In the genomic region with DNA sequence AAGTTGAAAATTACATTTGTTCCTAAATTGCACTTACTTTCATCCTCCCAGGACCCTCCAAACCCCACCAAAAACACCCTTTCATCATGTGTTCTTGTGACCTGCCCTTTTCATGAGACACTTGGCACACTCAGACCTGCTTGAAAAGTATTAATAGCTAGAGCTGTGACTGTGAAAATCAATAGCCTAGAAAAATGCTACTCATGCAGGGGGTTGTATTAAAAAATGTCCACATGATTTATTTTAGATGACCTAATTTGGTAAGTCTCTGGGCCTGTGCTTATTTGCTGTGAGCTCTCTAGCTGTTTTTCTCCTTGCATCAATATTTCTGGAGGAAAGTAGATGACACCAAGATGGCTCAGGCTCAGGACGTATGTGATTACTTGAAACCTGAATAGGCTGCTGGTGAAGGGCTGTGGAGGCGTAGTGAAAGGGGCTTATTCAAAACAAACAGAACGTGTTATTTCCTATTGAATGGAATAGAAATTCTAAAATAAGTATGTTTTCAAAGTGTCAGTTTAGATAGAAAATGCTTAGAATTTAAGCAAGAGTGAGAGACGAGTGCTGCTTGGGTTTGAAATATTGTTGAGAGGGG, we compare ENCODE assay signal across 1 cellular context.
TF ChIP-seq lines count a peak whose summit lies in the region.

No MANE protein-coding gene starts in this region.

TF ChIP-seq in GM12878, 131 proteins besides CTCF, POLR2A, EP300 and RAD21:
- TF ChIP-seq, protein P1, sequence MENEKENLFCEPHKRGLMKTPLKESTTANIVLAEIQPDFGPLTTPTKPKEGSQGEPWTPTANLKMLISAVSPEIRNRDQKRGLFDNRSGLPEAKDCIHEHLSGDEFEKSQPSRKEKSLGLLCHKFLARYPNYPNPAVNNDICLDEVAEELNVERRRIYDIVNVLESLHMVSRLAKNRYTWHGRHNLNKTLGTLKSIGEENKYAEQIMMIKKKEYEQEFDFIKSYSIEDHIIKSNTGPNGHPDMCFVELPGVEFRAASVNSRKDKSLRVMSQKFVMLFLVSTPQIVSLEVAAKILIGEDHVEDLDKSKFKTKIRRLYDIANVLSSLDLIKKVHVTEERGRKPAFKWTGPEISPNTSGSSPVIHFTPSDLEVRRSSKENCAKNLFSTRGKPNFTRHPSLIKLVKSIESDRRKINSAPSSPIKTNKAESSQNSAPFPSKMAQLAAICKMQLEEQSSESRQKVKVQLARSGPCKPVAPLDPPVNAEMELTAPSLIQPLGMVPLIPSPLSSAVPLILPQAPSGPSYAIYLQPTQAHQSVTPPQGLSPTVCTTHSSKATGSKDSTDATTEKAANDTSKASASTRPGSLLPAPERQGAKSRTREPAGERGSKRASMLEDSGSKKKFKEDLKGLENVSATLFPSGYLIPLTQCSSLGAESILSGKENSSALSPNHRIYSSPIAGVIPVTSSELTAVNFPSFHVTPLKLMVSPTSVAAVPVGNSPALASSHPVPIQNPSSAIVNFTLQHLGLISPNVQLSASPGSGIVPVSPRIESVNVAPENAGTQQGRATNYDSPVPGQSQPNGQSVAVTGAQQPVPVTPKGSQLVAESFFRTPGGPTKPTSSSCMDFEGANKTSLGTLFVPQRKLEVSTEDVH (IDR thresholded peaks at IDR 0.05; ENCODE audit: low read depth, partially characterized antibody), result no peak
- TF ChIP-seq, protein P2, sequence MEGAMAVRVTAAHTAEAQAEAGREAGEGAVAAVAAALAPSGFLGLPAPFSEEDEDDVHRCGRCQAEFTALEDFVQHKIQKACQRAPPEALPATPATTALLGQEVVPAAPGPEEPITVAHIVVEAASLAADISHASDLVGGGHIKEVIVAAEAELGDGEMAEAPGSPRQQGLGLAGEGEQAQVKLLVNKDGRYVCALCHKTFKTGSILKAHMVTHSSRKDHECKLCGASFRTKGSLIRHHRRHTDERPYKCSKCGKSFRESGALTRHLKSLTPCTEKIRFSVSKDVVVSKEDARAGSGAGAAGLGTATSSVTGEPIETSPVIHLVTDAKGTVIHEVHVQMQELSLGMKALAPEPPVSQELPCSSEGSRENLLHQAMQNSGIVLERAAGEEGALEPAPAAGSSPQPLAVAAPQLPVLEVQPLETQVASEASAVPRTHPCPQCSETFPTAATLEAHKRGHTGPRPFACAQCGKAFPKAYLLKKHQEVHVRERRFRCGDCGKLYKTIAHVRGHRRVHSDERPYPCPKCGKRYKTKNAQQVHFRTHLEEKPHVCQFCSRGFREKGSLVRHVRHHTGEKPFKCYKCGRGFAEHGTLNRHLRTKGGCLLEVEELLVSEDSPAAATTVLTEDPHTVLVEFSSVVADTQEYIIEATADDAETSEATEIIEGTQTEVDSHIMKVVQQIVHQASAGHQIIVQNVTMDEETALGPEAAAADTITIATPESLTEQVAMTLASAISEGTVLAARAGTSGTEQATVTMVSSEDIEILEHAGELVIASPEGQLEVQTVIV (IDR thresholded peaks at IDR 0.05; ENCODE audit: borderline replicate concordance, partially characterized antibody), result no peak
- TF ChIP-seq, protein P3, sequence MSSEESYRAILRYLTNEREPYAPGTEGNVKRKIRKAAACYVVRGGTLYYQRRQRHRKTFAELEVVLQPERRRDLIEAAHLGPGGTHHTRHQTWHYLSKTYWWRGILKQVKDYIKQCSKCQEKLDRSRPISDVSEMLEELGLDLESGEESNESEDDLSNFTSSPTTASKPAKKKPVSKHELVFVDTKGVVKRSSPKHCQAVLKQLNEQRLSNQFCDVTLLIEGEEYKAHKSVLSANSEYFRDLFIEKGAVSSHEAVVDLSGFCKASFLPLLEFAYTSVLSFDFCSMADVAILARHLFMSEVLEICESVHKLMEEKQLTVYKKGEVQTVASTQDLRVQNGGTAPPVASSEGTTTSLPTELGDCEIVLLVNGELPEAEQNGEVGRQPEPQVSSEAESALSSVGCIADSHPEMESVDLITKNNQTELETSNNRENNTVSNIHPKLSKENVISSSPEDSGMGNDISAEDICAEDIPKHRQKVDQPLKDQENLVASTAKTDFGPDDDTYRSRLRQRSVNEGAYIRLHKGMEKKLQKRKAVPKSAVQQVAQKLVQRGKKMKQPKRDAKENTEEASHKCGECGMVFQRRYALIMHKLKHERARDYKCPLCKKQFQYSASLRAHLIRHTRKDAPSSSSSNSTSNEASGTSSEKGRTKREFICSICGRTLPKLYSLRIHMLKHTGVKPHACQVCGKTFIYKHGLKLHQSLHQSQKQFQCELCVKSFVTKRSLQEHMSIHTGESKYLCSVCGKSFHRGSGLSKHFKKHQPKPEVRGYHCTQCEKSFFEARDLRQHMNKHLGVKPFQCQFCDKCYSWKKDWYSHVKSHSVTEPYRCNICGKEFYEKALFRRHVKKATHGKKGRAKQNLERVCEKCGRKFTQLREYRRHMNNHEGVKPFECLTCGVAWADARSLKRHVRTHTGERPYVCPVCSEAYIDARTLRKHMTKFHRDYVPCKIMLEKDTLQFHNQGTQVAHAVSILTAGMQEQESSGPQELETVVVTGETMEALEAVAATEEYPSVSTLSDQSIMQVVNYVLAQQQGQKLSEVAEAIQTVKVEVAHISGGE (CRISPR knock-in tag; IDR thresholded peaks at IDR 0.05), result no peak
- no peak for TF ChIP-seq IRF4 (IDR thresholded peaks at IDR 0.05; ENCODE audit: low read depth, low read length)
- TF ChIP-seq PAX8 (IDR thresholded peaks at IDR 0.05), result no peak
- TF ChIP-seq, protein P4, sequence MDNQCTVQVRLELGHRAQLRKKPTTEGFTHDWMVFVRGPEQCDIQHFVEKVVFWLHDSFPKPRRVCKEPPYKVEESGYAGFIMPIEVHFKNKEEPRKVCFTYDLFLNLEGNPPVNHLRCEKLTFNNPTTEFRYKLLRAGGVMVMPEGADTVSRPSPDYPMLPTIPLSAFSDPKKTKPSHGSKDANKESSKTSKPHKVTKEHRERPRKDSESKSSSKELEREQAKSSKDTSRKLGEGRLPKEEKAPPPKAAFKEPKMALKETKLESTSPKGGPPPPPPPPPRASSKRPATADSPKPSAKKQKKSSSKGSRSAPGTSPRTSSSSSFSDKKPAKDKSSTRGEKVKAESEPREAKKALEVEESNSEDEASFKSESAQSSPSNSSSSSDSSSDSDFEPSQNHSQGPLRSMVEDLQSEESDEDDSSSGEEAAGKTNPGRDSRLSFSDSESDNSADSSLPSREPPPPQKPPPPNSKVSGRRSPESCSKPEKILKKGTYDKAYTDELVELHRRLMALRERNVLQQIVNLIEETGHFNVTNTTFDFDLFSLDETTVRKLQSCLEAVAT (IDR thresholded peaks at IDR 0.05), result no peak
- no peak for TF ChIP-seq CHD1 (IDR thresholded peaks at IDR 0.05; ENCODE audit: low read depth, low read length)
- TF ChIP-seq SIN3A (IDR thresholded peaks at IDR 0.05; ENCODE audit: low read depth, low read length), result no peak
- no peak for TF ChIP-seq NR2C2 (IDR thresholded peaks at IDR 0.05; ENCODE audit: borderline replicate concordance, control insufficient read depth, insufficient read length, low read depth)
- TF ChIP-seq KAT2A (conservative IDR thresholded peaks at IDR 0.05; ENCODE audit: control insufficient read depth, low read depth, low read length), result no peak
- no peak for TF ChIP-seq YBX1 (IDR thresholded peaks at IDR 0.05)
TF ChIP-seq in GM12878: peak in this region for 0.
